ENCODE assay signal across 9 cellular contexts in genomic region chr1:167663002-167663772, GRCh38. TPM values are rescaled to one million over a fixed set of nuclear protein-coding genes. Genes with fewer than 3 reads are reported as not detected.
DNase-seq lines count a peak whose midpoint lies in the region; ATAC-seq and TF ChIP-seq lines count a peak whose summit lies in the region.
"Had no signal": no experiment of that assay in that cellular context is flagged by ENCODE, and none has a peak within 500 bp of the region (broad histone marks: within the 10 kb centered on the region; RNA-seq: fewer than 3 reads in every experiment).

No MANE protein-coding gene starts in this region.

- peak; percentile 61 for ATAC-seq in GM18867 (IDR thresholded peaks at IDR 0.05; ENCODE audit: unreplicated experiment)
- ATAC-seq in HG03060 (IDR thresholded peaks at IDR 0.05; ENCODE audit: low read depth, unreplicated experiment), result peak; percentile 35
- ATAC-seq in lung (ENCODE audit: insufficient read depth, low FRiP score), result no peak

- H3K27me3 ChIP-seq in breast epithelium (no peaks in the 10 kb centered on the region), lung (ENCODE audit: control insufficient read depth, insufficient read depth) (no peaks in the 10 kb centered on the region)

- TF ChIP-seq POLR2A in breast epithelium (IDR thresholded peaks at IDR 0.05), result no peak

- H3K36me3 ChIP-seq in breast epithelium, result no peaks in the 10 kb centered on the region
- H3K36me3 ChIP-seq in lung (ENCODE audit: control insufficient read depth in 2 of 2, insufficient read depth in 2 of 2, low read length in 2 of 2), result peaks cover 0 to 2% of the 10 kb centered on the region in 2 donors
- H3K36me3 ChIP-seq in OCI-LY7 (ENCODE audit: insufficient read depth, low read length), result peaks cover 98% of the 10 kb centered on the region

- CTCF ChIA-PET in OCI-LY7 (lab: Charles Lee; ENCODE audit: unreplicated experiment), result no interaction called here

- H4K20me1 ChIP-seq in OCI-LY7 (ENCODE audit: insufficient read depth, low read length), result peaks cover 21% of the 10 kb centered on the region

- no TSS peak for BruUV-seq in OCI-LY7 (replicated peaks; lab: Mats Ljungman, UMichigan)

- H3K4me3 ChIP-seq in breast epithelium (no peak overlapping the region), lung (no peak overlapping the region), OCI-LY7 (ENCODE audit: low read depth, low read length, poor library complexity, severe bottlenecking) (no peak overlapping the region)
- H3K4me3 ChIP-seq: PC-9 had no signal

- DNase-seq in breast epithelium (ENCODE audit: low spot score in 2 of 2) (peak in 1 of 2 donors; percentile 84), lung (ENCODE audit: low spot score) (no peak), NCI-H82 treated with DMSO at 0.1 percent for 48 hours (lab: John Stamatoyannopoulos, UW; ENCODE audit: unreplicated experiment) (no peak), OCI-LY7 (ENCODE audit: low spot score) (no peak), cerebellar cortex (ENCODE audit: low spot score) (no peak)
- DNase-seq in activated CD4-positive, CD25-positive, alpha-beta regulatory T cell treated with anti-CD3 and anti-CD28 coated beads, Interleukin-2, amount 50 U/mL, for 72 hours, result no peak

- peak overlapping the region; percentile 55 to 73 for H3K27ac ChIP-seq in breast epithelium
- peak overlapping the region; percentile 35 to 67 for H3K27ac ChIP-seq in lung (ENCODE audit: low read depth in 1 of 2, low read length in 1 of 2)
- H3K27ac ChIP-seq in OCI-LY7 (ENCODE audit: low read depth, low read length, poor library complexity, severe bottlenecking), result no peak overlapping the region
- H3K27ac ChIP-seq: PC-9 had no signal

- no peaks in the 10 kb centered on the region for H3K9me2 ChIP-seq in OCI-LY7 (ENCODE audit: insufficient read depth, low read length)

- TF ChIP-seq CTCF in breast epithelium (IDR thresholded peaks at IDR 0.05), result no peak
- TF ChIP-seq CTCF in lung (IDR thresholded peaks at IDR 0.05; ENCODE audit: control extremely low read depth, extremely low read depth), result no peak
- no peak for TF ChIP-seq CTCF in OCI-LY7 (conservative IDR thresholded peaks at IDR 0.05; ENCODE audit: low read length)

- POLR2A ChIA-PET in OCI-LY7 (lab: Charles Lee), result no interaction called here

- 67 to 86% methylated on average over 8 of the region's 8 CpGs for WGBS in lung, 2 donors

- peaks cover 0 to 4% of the 10 kb centered on the region in 2 donors for H3K4me1 ChIP-seq in breast epithelium
- H3K4me1 ChIP-seq in lung (ENCODE audit: control insufficient read depth in 2 of 2, insufficient read depth in 2 of 2, low read length in 2 of 2), result peaks cover 23 to 55% of the 10 kb centered on the region in 2 donors
- H3K4me1 ChIP-seq in OCI-LY7 (ENCODE audit: insufficient read depth, low read length, poor library complexity, severe bottlenecking), result peaks cover 53% of the 10 kb centered on the region

- H3K9me3 ChIP-seq in breast epithelium (no peaks in the 10 kb centered on the region), lung (ENCODE audit: control insufficient read depth in 2 of 2, insufficient read depth in 1 of 2, low read length in 1 of 2) (no peaks in the 10 kb centered on the region), OCI-LY7 (ENCODE audit: low read length) (no peaks in the 10 kb centered on the region)

- no peak overlapping the region for H2AFZ ChIP-seq in OCI-LY7 (ENCODE audit: low read length)
- H2AFZ ChIP-seq: PC-9 had no signal

- peaks cover 98% of the 10 kb centered on the region for H3K79me2 ChIP-seq in OCI-LY7 (ENCODE audit: insufficient read depth, low read depth, low read length)

- intact Hi-C loops in breast epithelium (cut with DNase I; ENCODE audit: low total_unique reads) (no loop called here), OCI-LY7 (cut with micrococcal nuclease; ENCODE audit: unreplicated experiment) (no loop called here)

- no peak overlapping the region for H3K4me2 ChIP-seq in OCI-LY7 (ENCODE audit: low read length)
- H3K4me2 ChIP-seq: PC-9 had no signal

RNA-seq across cellular contexts. Expression of gene RCSD1, which starts 33.2 kb away (rescaled TPM):
- total RNA-seq in breast epithelium (10 to 100 TPM; 11.5 to 29.0 (median 12.0) TPM), lung (10 to 100 TPM; 22.7 to 29.4 TPM), OCI-LY7 (2022) (161 and 180 TPM in 2 replicates)
- polyA plus RNA-seq in lung, result 10 to 100 TPM in 1 of 2 donors, 1 to 10 TPM in 1; 7.6 to 25.0 TPM
- 164 and 186 TPM in 2 replicates for total RNA-seq in OCI-LY7 (2014; rRNA removed; shearing (Covaris generic))
- total RNA-seq: PC-9 had no signal

RNA-seq across cellular contexts. Expression of gene MPZL1, which starts 58.6 kb away (rescaled TPM):
- 10 to 100 TPM; 43.5 to 86.8 (median 86.2) TPM for total RNA-seq in breast epithelium
- total RNA-seq in lung, result 100 to 1,000 TPM in 1 of 2 donors, 10 to 100 TPM in 1; 89.9 to 116 TPM
- 10 to 100 TPM; 25.3 to 64.1 TPM for polyA plus RNA-seq in lung
- 36.2 and 48.9 TPM in 2 replicates for total RNA-seq in OCI-LY7 (2014; rRNA removed; shearing (Covaris generic))
- total RNA-seq in OCI-LY7 (2022), result 54.8 and 61.9 TPM in 2 replicates

Comparison
In these comparisons a context has a peak if more than half of its experiments do, and no peak if none do; other contexts are left out.
1. RNA of gene RCSD1, which starts 33.2 kb away (total RNA-seq): 161 to 186 TPM in OCI-LY7; 22.7 to 29.4 TPM in lung and 11.5 to 29.0 TPM in breast epithelium; every median in the first group is over 4 times any median in the second.